15 cellular contexts compared by ENCODE assay signal in genomic region chr1:230922620-230923019, GRCh38. TPM values are rescaled to one million over a fixed set of nuclear protein-coding genes. Genes with fewer than 3 reads are reported as not detected.
DNase-seq lines count a peak whose midpoint lies in the region; ATAC-seq and TF ChIP-seq lines count a peak whose summit lies in the region.
"Had no signal": no experiment of that assay in that cellular context is flagged by ENCODE, and none has a peak within 500 bp of the region (broad histone marks: within the 10 kb centered on the region; RNA-seq: fewer than 3 reads in every experiment).

No MANE protein-coding gene starts in this region.

- BruUV-seq in OCI-LY7 (replicated peaks; lab: Mats Ljungman, UMichigan) = no TSS peak

- ATAC-seq in activated naive CD8-positive, alpha-beta T cell treated with anti-CD3 and anti-CD28 coated beads, Interleukin-2, amount 50 U/mL, for 24 hours = no peak
- no peak for ATAC-seq in mucosa of descending colon
- ATAC-seq: activated T-helper 17 cell treated with anti-CD3 and anti-CD28 coated beads, Interleukin-2, amount 50 U/mL, for 72 hours had no signal

- intact Hi-C loops in OCI-LY7 (cut with micrococcal nuclease; ENCODE audit: unreplicated experiment) (loop anchor here (1.0 kb wide), 1 partner anchor 57 kb away; the partner anchor contains the start of gene ARV1), mucosa of descending colon (cut with DNase I, micrococcal nuclease) (no loop called here)

- H3K9me3 ChIP-seq in OCI-LY7 (ENCODE audit: low read length) (no peaks in the 10 kb centered on the region), smooth muscle cell (replicated peaks; ENCODE audit: low read depth) (no peaks in the 10 kb centered on the region), mucosa of descending colon (no peaks in the 10 kb centered on the region)

- peak; percentile 25; the same call in 1 of the 2 replicates for TF ChIP-seq CTCF in OCI-LY7 (conservative IDR thresholded peaks at IDR 0.05; ENCODE audit: low read length)
- peak; percentile 11 for TF ChIP-seq CTCF in epithelial cell of esophagus (IDR thresholded peaks at IDR 0.05; ENCODE audit: insufficient read depth, low read depth, low read length, missing control alignments)
- TF ChIP-seq CTCF in smooth muscle cell (IDR thresholded peaks at IDR 0.05; ENCODE audit: borderline replicate concordance, insufficient read depth, poor library complexity, severe bottlenecking) = peak; percentile 5
- no peak for TF ChIP-seq CTCF in mucosa of descending colon (IDR thresholded peaks at IDR 0.05)

- H3K9ac ChIP-seq in smooth muscle cell (ENCODE audit: low read depth) = no peak overlapping the region

- peak overlapping the region; percentile 1 for H3K27ac Mint-ChIP-seq in activated naive CD8-positive, alpha-beta T cell treated with anti-CD3 and anti-CD28 coated beads for 36 hours
- no peak overlapping the region for H3K27ac Mint-ChIP-seq in activated naive CD8-positive, alpha-beta T cell treated with anti-CD3 and anti-CD28 coated beads, Interleukin-2, amount 50 U/mL, for 24 hours
- H3K27ac Mint-ChIP-seq: activated CD4-positive, alpha-beta T cell treated with anti-CD3 and anti-CD28 coated beads, Interleukin-2, amount 10 ng/mL, durations not matched to agents 24 days and 14 days had no signal

- H3K27me3 ChIP-seq in smooth muscle cell (ENCODE audit: low read depth) = no peaks in the 10 kb centered on the region

- no peaks in the 10 kb centered on the region for H4K20me1 ChIP-seq in OCI-LY7 (ENCODE audit: insufficient read depth, low read length)
- H4K20me1 ChIP-seq in smooth muscle cell (ENCODE audit: low read depth) = no peaks in the 10 kb centered on the region

- H3K79me2 ChIP-seq in OCI-LY7 (ENCODE audit: insufficient read depth, low read depth, low read length) (no peaks in the 10 kb centered on the region), smooth muscle cell (ENCODE audit: low read depth) (no peaks in the 10 kb centered on the region)

- no peak overlapping the region for H2AFZ ChIP-seq in OCI-LY7 (ENCODE audit: low read length)
- no peak overlapping the region for H2AFZ ChIP-seq in smooth muscle cell (ENCODE audit: low read depth)

- H3K4me2 ChIP-seq in OCI-LY7 (ENCODE audit: low read length) = no peak overlapping the region
- no peak overlapping the region for H3K4me2 ChIP-seq in smooth muscle cell

- H3K36me3 Mint-ChIP-seq in activated naive CD8-positive, alpha-beta T cell treated with anti-CD3 and anti-CD28 coated beads for 36 hours = peaks cover 7% of the 10 kb centered on the region
- H3K36me3 Mint-ChIP-seq in activated naive CD8-positive, alpha-beta T cell treated with anti-CD3 and anti-CD28 coated beads, Interleukin-2, amount 50 U/mL, for 24 hours (ENCODE audit: low read depth) = peaks cover 23% of the 10 kb centered on the region

- H3K4me1 Mint-ChIP-seq in activated naive CD8-positive, alpha-beta T cell treated with anti-CD3 and anti-CD28 coated beads for 36 hours = no peaks in the 10 kb centered on the region
- H3K4me1 Mint-ChIP-seq in activated naive CD8-positive, alpha-beta T cell treated with anti-CD3 and anti-CD28 coated beads, Interleukin-2, amount 50 U/mL, for 24 hours = no peaks in the 10 kb centered on the region
- H3K4me1 Mint-ChIP-seq: activated CD4-positive, alpha-beta T cell treated with anti-CD3 and anti-CD28 coated beads, Interleukin-2, amount 10 ng/mL, durations not matched to agents 24 days and 14 days; activated T-helper 17 cell treated with anti-CD3 and anti-CD28 coated beads, Interleukin-2, amount 50 U/mL, for 72 hours had no signal

- no peak for DNase-seq in activated naive CD8-positive, alpha-beta T cell treated with anti-CD3 and anti-CD28 coated beads for 36 hours
- DNase-seq in activated naive CD8-positive, alpha-beta T cell treated with anti-CD3 and anti-CD28 coated beads, Interleukin-2, amount 50 U/mL, for 24 hours = no peak
- DNase-seq in OCI-LY7 (ENCODE audit: low spot score) (peak; percentile 12), epithelial cell of esophagus (ENCODE audit: low read depth) (peak; percentile 4), smooth muscle cell (lab: John Stamatoyannopoulos, UW; ENCODE audit: unreplicated experiment) (no peak), mucosa of descending colon (no peak), NCI-H2029 treated with DMSO at 0.1 percent for 48 hours (lab: John Stamatoyannopoulos, UW) (no peak)
- no peak for DNase-seq in activated CD4-positive, CD25-positive, alpha-beta regulatory T cell treated with anti-CD3 and anti-CD28 coated beads, Interleukin-2, amount 50 U/mL, for 72 hours
- DNase-seq: DMS79 treated with DMSO at 0.1 percent for 48 hours, HCEC 1CT, mesenchymal stem cell, NCI-H2081 treated with DMSO at 0.1 percent for 48 hours, NCI-H69 had no signal

- WGBS in smooth muscle cell (ENCODE audit: low lambda C conversion rate) = 93% methylated on average over 2 of the region's 2 CpGs

- POLR2A ChIA-PET in OCI-LY7 (lab: Charles Lee) = interaction anchor here (1.2 kb wide), 1 partner anchor 50 kb away, joined by 3 read pairs; no protein-coding TSS in a partner anchor

- H3K27me3 Mint-ChIP-seq in activated naive CD8-positive, alpha-beta T cell treated with anti-CD3 and anti-CD28 coated beads for 36 hours = no peaks in the 10 kb centered on the region
- no peaks in the 10 kb centered on the region for H3K27me3 Mint-ChIP-seq in activated naive CD8-positive, alpha-beta T cell treated with anti-CD3 and anti-CD28 coated beads, Interleukin-2, amount 50 U/mL, for 24 hours
- H3K27me3 Mint-ChIP-seq: activated CD4-positive, alpha-beta T cell treated with anti-CD3 and anti-CD28 coated beads, Interleukin-2, amount 10 ng/mL, durations not matched to agents 24 days and 14 days; activated T-helper 17 cell treated with anti-CD3 and anti-CD28 coated beads, Interleukin-2, amount 50 U/mL, for 72 hours had no signal

- no peaks in the 10 kb centered on the region for H3F3A ChIP-seq in smooth muscle cell (ENCODE audit: low read depth)

- CTCF ChIA-PET in OCI-LY7 (lab: Charles Lee; ENCODE audit: unreplicated experiment) = no interaction called here

- no peaks in the 10 kb centered on the region for H3K9me3 Mint-ChIP-seq in activated naive CD8-positive, alpha-beta T cell treated with anti-CD3 and anti-CD28 coated beads for 36 hours
- no peaks in the 10 kb centered on the region for H3K9me3 Mint-ChIP-seq in activated naive CD8-positive, alpha-beta T cell treated with anti-CD3 and anti-CD28 coated beads, Interleukin-2, amount 50 U/mL, for 24 hours
- H3K9me3 Mint-ChIP-seq: activated CD4-positive, alpha-beta T cell treated with anti-CD3 and anti-CD28 coated beads, Interleukin-2, amount 10 ng/mL, durations not matched to agents 24 days and 14 days; activated T-helper 17 cell treated with anti-CD3 and anti-CD28 coated beads, Interleukin-2, amount 50 U/mL, for 72 hours had no signal

- peaks cover 45% of the 10 kb centered on the region for H3K36me3 ChIP-seq in OCI-LY7 (ENCODE audit: insufficient read depth, low read length)
- no peaks in the 10 kb centered on the region for H3K36me3 ChIP-seq in smooth muscle cell (ENCODE audit: low read depth)
- H3K36me3 ChIP-seq in mucosa of descending colon (ENCODE audit: low read depth) = no peaks in the 10 kb centered on the region

- no peaks in the 10 kb centered on the region for H3K9me2 ChIP-seq in OCI-LY7 (ENCODE audit: insufficient read depth, low read length)

- H3K4me3 ChIP-seq in OCI-LY7 (ENCODE audit: low read depth, low read length, poor library complexity, severe bottlenecking) (no peak overlapping the region), epithelial cell of esophagus (ENCODE audit: low read length) (no peak overlapping the region), smooth muscle cell (no peak overlapping the region), mucosa of descending colon (no peak overlapping the region)

- no peaks in the 10 kb centered on the region for H3K4me1 ChIP-seq in OCI-LY7 (ENCODE audit: insufficient read depth, low read length, poor library complexity, severe bottlenecking)
- H3K4me1 ChIP-seq in smooth muscle cell (ENCODE audit: low read depth) = no peaks in the 10 kb centered on the region
- H3K4me1 ChIP-seq in mucosa of descending colon (ENCODE audit: low read depth) = no peaks in the 10 kb centered on the region

- H3K4me3 Mint-ChIP-seq in activated naive CD8-positive, alpha-beta T cell treated with anti-CD3 and anti-CD28 coated beads for 36 hours = no peak overlapping the region
- H3K4me3 Mint-ChIP-seq in activated naive CD8-positive, alpha-beta T cell treated with anti-CD3 and anti-CD28 coated beads, Interleukin-2, amount 50 U/mL, for 24 hours = no peak overlapping the region
- H3K4me3 Mint-ChIP-seq: activated CD4-positive, alpha-beta T cell treated with anti-CD3 and anti-CD28 coated beads, Interleukin-2, amount 10 ng/mL, durations not matched to agents 24 days and 14 days; activated T-helper 17 cell treated with anti-CD3 and anti-CD28 coated beads, Interleukin-2, amount 50 U/mL, for 72 hours had no signal

- H3K27ac ChIP-seq in OCI-LY7 (ENCODE audit: low read depth, low read length, poor library complexity, severe bottlenecking) (no peak overlapping the region), smooth muscle cell (ENCODE audit: low read depth) (no peak overlapping the region)

RNA-seq across cellular contexts. Expression of gene C1orf198, which starts 54.3 kb away (rescaled TPM):
- 1 to 10 TPM; 5.8 to 6.7 TPM for total RNA-seq in activated naive CD8-positive, alpha-beta T cell treated with anti-CD3 and anti-CD28 coated beads for 36 hours
- total RNA-seq in OCI-LY7 (2014; rRNA removed; shearing (Covaris generic)) = 4.9 and 5.7 TPM in 2 replicates
- total RNA-seq in OCI-LY7 (2022) (6.5 and 7.9 TPM in 2 replicates), smooth muscle cell (77.5 and 92.5 TPM in 2 replicates), mucosa of descending colon (10 to 100 TPM in 2 of 3 donors, 1 to 10 TPM in 1; 9.8 to 35.9 (median 15.5) TPM)
- polyA plus RNA-seq in smooth muscle cell = 59.4 and 67.7 TPM in 2 replicates

RNA-seq across cellular contexts. Expression of gene TTC13, which starts 56.0 kb away (rescaled TPM):
- total RNA-seq in activated naive CD8-positive, alpha-beta T cell treated with anti-CD3 and anti-CD28 coated beads for 36 hours = 10 to 100 TPM; 13.4 to 15.5 TPM
- 15.4 and 24.3 TPM in 2 replicates for total RNA-seq in OCI-LY7 (2014; rRNA removed; shearing (Covaris generic))
- total RNA-seq in OCI-LY7 (2022) (27.0 and 27.2 TPM in 2 replicates), smooth muscle cell (9.1 and 9.5 TPM in 2 replicates), mucosa of descending colon (10 to 100 TPM; 24.0 to 39.7 (median 28.4) TPM)
- polyA plus RNA-seq in smooth muscle cell = 5.6 and 6.7 TPM in 2 replicates

RNA-seq across cellular contexts. Expression of gene ARV1, which starts 56.3 kb away (rescaled TPM):
- 10 to 100 TPM; 24.1 to 24.2 TPM for total RNA-seq in activated naive CD8-positive, alpha-beta T cell treated with anti-CD3 and anti-CD28 coated beads for 36 hours
- 11.7 and 15.1 TPM in 2 replicates for total RNA-seq in OCI-LY7 (2014; rRNA removed; shearing (Covaris generic))
- total RNA-seq in OCI-LY7 (2022) = 21.2 and 21.9 TPM in 2 replicates
- total RNA-seq in smooth muscle cell = 7.4 and 15.8 TPM in 2 replicates
- polyA plus RNA-seq in smooth muscle cell = 12.5 and 12.8 TPM in 2 replicates
- 10 to 100 TPM; 22.4 to 33.2 (median 30.3) TPM for total RNA-seq in mucosa of descending colon

Comparison
In these comparisons a context has a peak if more than half of its experiments do, and no peak if none do; other contexts are left out.
1. DNase-seq: peak in OCI-LY7 (single experiment) and epithelial cell of esophagus (single experiment); none in activated naive CD8-positive, alpha-beta T cell treated with anti-CD3 and anti-CD28 coated beads for 36 hours (single experiment), activated naive CD8-positive, alpha-beta T cell treated with anti-CD3 and anti-CD28 coated beads, Interleukin-2, amount 50 U/mL, for 24 hours (single experiment), smooth muscle cell (single experiment), mucosa of descending colon (0 of 3), NCI-H2029 treated with DMSO at 0.1 percent for 48 hours (single experiment) and activated CD4-positive, CD25-positive, alpha-beta regulatory T cell treated with anti-CD3 and anti-CD28 coated beads, Interleukin-2, amount 50 U/mL, for 72 hours (single experiment).